ENCODE assay signal across 19 cellular contexts in genomic region chr14:86858591-86858990, GRCh38.
"Had no signal": no experiment of that assay in that cellular context is flagged by ENCODE, and none has a peak within 500 bp of the region (broad histone marks: within the 10 kb centered on the region; RNA-seq: fewer than 3 reads in every experiment).

No MANE protein-coding gene starts in this region.

- H3K27ac Mint-ChIP-seq: activated naive CD8-positive, alpha-beta T cell treated with anti-CD3 and anti-CD28 coated beads for 36 hours; memory B cell; naive thymus-derived CD8-positive, alpha-beta T cell; T-helper 1 cell treated with Interleukin-12 subunit alpha and Interleukin-12 subunit beta and Interleukin-4 antibody, amounts not matched to agents 30 μg/mL and 1 μg/mL, for 36 hours had no signal

- DNase-seq: activated CD4-positive, alpha-beta T cell treated with anti-CD3 and anti-CD28 coated beads, Interleukin-2, amount 50 U/mL, for 4 hours; activated CD4-positive, CD25-positive, alpha-beta regulatory T cell treated with anti-CD3 and anti-CD28 coated beads, Interleukin-2, amount 50 U/mL, for 72 hours; activated naive CD8-positive, alpha-beta T cell treated with anti-CD3 and anti-CD28 coated beads for 36 hours; amygdala; erythroblast; gastrocnemius medialis; heart left ventricle; kidney; left ventricle myocardium superior; naive thymus-derived CD8-positive, alpha-beta T cell; occipital lobe; stimulated activated naive CD8-positive, alpha-beta T cell treated with anti-CD3 and anti-CD28 coated beads, Interleukin-15, Interleukin-2, amounts not matched to agents 100 U/mL and 50 U/mL, for 24 hours; transverse colon had no signal

- H3K27ac ChIP-seq: coronary artery, gastrocnemius medialis, heart left ventricle, transverse colon, vagina, VCaP had no signal

- H3K4me1 Mint-ChIP-seq: activated naive CD8-positive, alpha-beta T cell treated with anti-CD3 and anti-CD28 coated beads for 36 hours; central memory CD8-positive, alpha-beta T cell; memory B cell; naive thymus-derived CD8-positive, alpha-beta T cell had no signal

- H3K4me1 ChIP-seq: gastrocnemius medialis, heart left ventricle, transverse colon, vagina had no signal

- H3K4me3 Mint-ChIP-seq: activated naive CD8-positive, alpha-beta T cell treated with anti-CD3 and anti-CD28 coated beads for 36 hours; central memory CD8-positive, alpha-beta T cell; memory B cell; naive thymus-derived CD8-positive, alpha-beta T cell; T-helper 1 cell treated with Interleukin-12 subunit alpha and Interleukin-12 subunit beta and Interleukin-4 antibody, amounts not matched to agents 30 μg/mL and 1 μg/mL, for 36 hours had no signal

- H3K27me3 ChIP-seq: gastrocnemius medialis, heart left ventricle, transverse colon, vagina had no signal

- H3K4me3 ChIP-seq: coronary artery, gastrocnemius medialis, heart left ventricle, transverse colon, vagina had no signal

- H3K9me3 Mint-ChIP-seq: activated naive CD8-positive, alpha-beta T cell treated with anti-CD3 and anti-CD28 coated beads for 36 hours; T-helper 1 cell treated with Interleukin-12 subunit alpha and Interleukin-12 subunit beta and Interleukin-4 antibody, amounts not matched to agents 30 μg/mL and 1 μg/mL, for 36 hours had no signal

- H3K36me3 ChIP-seq: gastrocnemius medialis, heart left ventricle, transverse colon, vagina had no signal

- H3K9me3 ChIP-seq: gastrocnemius medialis, heart left ventricle, transverse colon, vagina had no signal

- H3K27me3 Mint-ChIP-seq: activated naive CD8-positive, alpha-beta T cell treated with anti-CD3 and anti-CD28 coated beads for 36 hours; central memory CD8-positive, alpha-beta T cell; memory B cell; naive thymus-derived CD8-positive, alpha-beta T cell had no signal

- H3K36me3 Mint-ChIP-seq: activated naive CD8-positive, alpha-beta T cell treated with anti-CD3 and anti-CD28 coated beads for 36 hours; memory B cell; naive thymus-derived CD8-positive, alpha-beta T cell had no signal

- ATAC-seq: gastrocnemius medialis; heart left ventricle; left ventricle myocardium superior; naive thymus-derived CD8-positive, alpha-beta T cell; stimulated activated naive CD8-positive, alpha-beta T cell treated with anti-CD3 and anti-CD28 coated beads, Interleukin-15, Interleukin-2, amounts not matched to agents 100 U/mL and 50 U/mL, for 24 hours had no signal
